In the genomic region with DNA sequence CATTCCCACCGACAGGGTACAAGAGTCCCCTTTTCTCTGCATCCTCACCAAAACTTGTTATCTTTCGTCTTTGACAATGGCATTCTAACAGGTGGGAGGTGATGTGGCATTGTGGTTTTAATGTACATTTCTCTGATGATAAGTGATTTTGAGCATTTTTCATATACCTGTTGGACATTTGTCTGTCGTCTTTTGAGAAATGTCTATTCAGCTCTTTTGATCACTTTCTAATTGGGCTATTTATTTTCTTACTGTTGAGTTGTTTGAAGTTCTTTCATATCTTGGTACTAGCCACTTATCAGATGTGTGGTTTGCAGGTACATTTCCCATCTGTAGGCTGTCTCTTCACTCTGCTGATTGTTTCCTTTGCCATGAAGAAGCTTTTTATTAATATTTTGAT, we compare ENCODE assay signal across 34 cellular contexts.
"Had no signal": no experiment of that assay in that cellular context is flagged by ENCODE, and none has a peak within 500 bp of the region (broad histone marks: within the 10 kb centered on the region; RNA-seq: fewer than 3 reads in every experiment).

No MANE protein-coding gene starts in this region.

- H3K4me3 Mint-ChIP-seq: activated B cell treated with CpG ODN at 0.5 μM for 24 hours; activated CD8-positive, alpha-beta T cell treated with anti-CD3 and anti-CD28 coated beads for 36 hours; activated naive CD8-positive, alpha-beta T cell; activated T-cell treated with anti-CD3 and anti-CD28 coated beads, Interleukin-2, amount 50 U/mL, for 4 hours; activated T-helper 17 cell treated with anti-CD3 and anti-CD28 coated beads, Interleukin-2, amount 50 U/mL, for 72 hours; central memory CD8-positive, alpha-beta T cell; dendritic cell treated with granulocyte-macrophage colony-stimulating factor and Interleukin-4, amounts not matched to agents 40 ng/mL and 50 ng/mL, for 4 days; endodermal cell; T-helper 17 cell; T-helper 2 cell treated with Interferon-gamma antibody and Interleukin-4, amounts not matched to agents 5 μg/mL and 100 μg/mL, for 36 hours had no signal

- ATAC-seq: activated CD4-positive, CD25-positive, alpha-beta regulatory T cell treated with anti-CD3 and anti-CD28 coated beads, Interleukin-2, amount 50 U/mL, for 24 hours; activated CD8-positive, alpha-beta T cell treated with anti-CD3 and anti-CD28 coated beads for 36 hours; activated T-cell treated with anti-CD3 and anti-CD28 coated beads, Interleukin-2, amount 50 U/mL, for 4 hours; activated T-helper 17 cell treated with anti-CD3 and anti-CD28 coated beads, Interleukin-2, amount 50 U/mL, for 72 hours; esophagus mucosa; foreskin keratinocyte; gastrocnemius medialis; heart right ventricle; T-helper 17 cell had no signal

- H3K27me3 ChIP-seq: brain microvascular endothelial cell, foreskin keratinocyte had no signal

- H3K27ac Mint-ChIP-seq: activated B cell treated with CpG ODN at 0.5 μM for 24 hours; activated CD8-positive, alpha-beta T cell treated with anti-CD3 and anti-CD28 coated beads for 36 hours; activated naive CD8-positive, alpha-beta T cell; activated T-helper 17 cell treated with anti-CD3 and anti-CD28 coated beads, Interleukin-2, amount 50 U/mL, for 72 hours; dendritic cell treated with granulocyte-macrophage colony-stimulating factor and Interleukin-4, amounts not matched to agents 40 ng/mL and 50 ng/mL, for 4 days; endodermal cell; T-helper 17 cell; T-helper 2 cell treated with Interferon-gamma antibody and Interleukin-4, amounts not matched to agents 5 μg/mL and 100 μg/mL, for 36 hours had no signal

- H3K4me3 ChIP-seq: coronary artery, dorsolateral prefrontal cortex, gastrocnemius medialis, heart right ventricle had no signal

- H3K4me1 ChIP-seq: foreskin keratinocyte, gastrocnemius medialis had no signal

- FAIRE-seq: astrocyte, bronchial epithelial cell had no signal

- H3K9me3 ChIP-seq: gastrocnemius medialis had no signal

- H3K9me3 Mint-ChIP-seq: activated B cell treated with CpG ODN at 0.5 μM for 24 hours; activated T-cell treated with anti-CD3 and anti-CD28 coated beads, Interleukin-2, amount 50 U/mL, for 4 hours; activated T-helper 17 cell treated with anti-CD3 and anti-CD28 coated beads, Interleukin-2, amount 50 U/mL, for 72 hours; T-helper 2 cell treated with Interferon-gamma antibody and Interleukin-4, amounts not matched to agents 5 μg/mL and 100 μg/mL, for 36 hours had no signal

- H3K36me3 ChIP-seq: brain microvascular endothelial cell, gastrocnemius medialis, heart right ventricle, WERI-Rb-1 had no signal

- H3K36me3 Mint-ChIP-seq: activated naive CD8-positive, alpha-beta T cell had no signal

- H3K4me1 Mint-ChIP-seq: activated B cell treated with CpG ODN at 0.5 μM for 24 hours; activated T-helper 17 cell treated with anti-CD3 and anti-CD28 coated beads, Interleukin-2, amount 50 U/mL, for 72 hours; central memory CD8-positive, alpha-beta T cell; T-helper 17 cell had no signal

- H3K27ac ChIP-seq: brain microvascular endothelial cell, coronary artery, dorsolateral prefrontal cortex, foreskin keratinocyte, gastrocnemius medialis, heart right ventricle, WERI-Rb-1 had no signal

- DNase-seq: activated B cell treated with CpG ODN at 0.5 μM for 24 hours; activated CD4-positive, alpha-beta T cell treated with anti-CD3 and anti-CD28 coated beads for 48 hours; activated CD4-positive, alpha-beta T cell treated with anti-CD3 and anti-CD28 coated beads, Interleukin-2, amount 50 U/mL, for 1 hour; activated CD4-positive, alpha-beta T cell treated with anti-CD3 and anti-CD28 coated beads, Interleukin-2, amount 50 U/mL, for 48 hours; activated CD8-positive, alpha-beta memory T cell treated with anti-CD3 and anti-CD28 coated beads for 24 hours; activated CD8-positive, alpha-beta T cell treated with anti-CD3 and anti-CD28 coated beads for 36 hours; activated effector memory CD4-positive, alpha-beta T cell treated with Interleukin-2 at 50 U/mL for 16 hours; activated gamma-delta T cell treated with Interleukin-2 at 50 U/mL for 16 hours; activated naive CD4-positive, alpha-beta T cell treated with anti-CD3 and anti-CD28 coated beads, Interleukin-2, amount 50 U/mL, for 16 hours; activated naive CD4-positive, alpha-beta T cell treated with Interleukin-2 at 50 U/mL for 16 hours; activated T-cell treated with anti-CD3 and anti-CD28 coated beads, Interleukin-2, amount 50 U/mL, for 4 hours; amniotic stem cell; anterior cingulate cortex; brain microvascular endothelial cell; dorsolateral prefrontal cortex; effector memory CD4-positive, alpha-beta T cell; endodermal cell; foreskin keratinocyte; gastrocnemius medialis; glutamatergic neuron; heart right ventricle; T-helper 17 cell; T1000; WERI-Rb-1 had no signal
